In genomic region chr12:121176826-121177529, GRCh38 we compare ENCODE assay signal across 16 cellular contexts.
"Had no signal": no experiment of that assay in that cellular context is flagged by ENCODE, and none has a peak within 500 bp of the region (broad histone marks: within the 10 kb centered on the region; RNA-seq: fewer than 3 reads in every experiment).

No MANE protein-coding gene starts in this region.

- H3K9me3 Mint-ChIP-seq: activated B cell treated with CpG ODN at 0.5 μM for 24 hours; activated naive CD8-positive, alpha-beta T cell treated with anti-CD3 and anti-CD28 coated beads, Interleukin-2, amount 50 U/mL, for 24 hours; activated T-helper 17 cell treated with anti-CD3 and anti-CD28 coated beads, Interleukin-2, amount 50 U/mL, for 72 hours; central memory CD8-positive, alpha-beta T cell; natural killer cell treated with Interleukin-12 subunit alpha and Interleukin-12 subunit beta and Interleukin-15 and Interleukin-18, amount 100 ng/mL, for 72 hours; stimulated activated naive B cell treated with anti-CD40 and anti-IgM and Interleukin-4, amounts not matched to agents 10 μg/mL and 1 μg/mL and 100 μg/mL, for 72 hours had no signal

- H3K27me3 Mint-ChIP-seq: activated B cell treated with CpG ODN at 0.5 μM for 24 hours; activated CD4-positive, alpha-beta memory T cell treated with anti-CD3 and anti-CD28 coated beads, Interleukin-2, amount 10 ng/mL, durations not matched to agents 7 days and 5 days; activated CD8-positive, alpha-beta memory T cell treated with anti-CD3 and anti-CD28 coated beads, Interleukin-2, amount 10 ng/mL, durations not matched to agents 7 days and 5 days; activated naive CD8-positive, alpha-beta T cell treated with anti-CD3 and anti-CD28 coated beads, Interleukin-2, amount 50 U/mL, for 24 hours; activated T-helper 17 cell treated with anti-CD3 and anti-CD28 coated beads, Interleukin-2, amount 50 U/mL, for 72 hours; central memory CD8-positive, alpha-beta T cell; natural killer cell treated with Interleukin-12 subunit alpha and Interleukin-12 subunit beta and Interleukin-15 and Interleukin-18, amount 100 ng/mL, for 72 hours; stimulated activated naive B cell treated with anti-CD40 and anti-IgM and Interleukin-4, amounts not matched to agents 10 μg/mL and 1 μg/mL and 100 μg/mL, for 72 hours had no signal

- H3K27ac ChIP-seq: spleen, thyroid gland had no signal

- ATAC-seq: activated CD8-positive, alpha-beta memory T cell treated with anti-CD3 and anti-CD28 coated beads, Interleukin-2, amount 10 ng/mL, durations not matched to agents 7 days and 5 days; activated naive CD8-positive, alpha-beta T cell treated with anti-CD3 and anti-CD28 coated beads, Interleukin-2, amount 50 U/mL, for 24 hours; activated T-helper 17 cell treated with anti-CD3 and anti-CD28 coated beads, Interleukin-2, amount 50 U/mL, for 72 hours; natural killer cell treated with Interleukin-12 subunit alpha and Interleukin-12 subunit beta and Interleukin-15 and Interleukin-18, amount 100 ng/mL, for 72 hours; stimulated activated naive B cell treated with anti-CD40 and anti-IgM and Interleukin-4, amounts not matched to agents 10 μg/mL and 1 μg/mL and 100 μg/mL, for 72 hours had no signal

- H3K27me3 ChIP-seq: spleen, thyroid gland had no signal

- H3K4me3 ChIP-seq: spleen, thyroid gland had no signal

- H3K4me1 ChIP-seq: thyroid gland had no signal

- H3K9me3 ChIP-seq: thyroid gland had no signal

- H3K4me3 Mint-ChIP-seq: activated B cell treated with CpG ODN at 0.5 μM for 24 hours; activated CD4-positive, alpha-beta memory T cell treated with anti-CD3 and anti-CD28 coated beads, Interleukin-2, amount 10 ng/mL, durations not matched to agents 7 days and 5 days; activated CD8-positive, alpha-beta memory T cell treated with anti-CD3 and anti-CD28 coated beads, Interleukin-2, amount 10 ng/mL, durations not matched to agents 7 days and 5 days; activated naive CD8-positive, alpha-beta T cell treated with anti-CD3 and anti-CD28 coated beads, Interleukin-2, amount 50 U/mL, for 24 hours; activated T-helper 17 cell treated with anti-CD3 and anti-CD28 coated beads, Interleukin-2, amount 50 U/mL, for 72 hours; central memory CD8-positive, alpha-beta T cell; natural killer cell treated with Interleukin-12 subunit alpha and Interleukin-12 subunit beta and Interleukin-15 and Interleukin-18, amount 100 ng/mL, for 72 hours; stimulated activated naive B cell treated with anti-CD40 and anti-IgM and Interleukin-4, amounts not matched to agents 10 μg/mL and 1 μg/mL and 100 μg/mL, for 72 hours had no signal

- DNase-seq: activated B cell treated with CpG ODN at 0.5 μM for 24 hours; activated CD4-positive, alpha-beta memory T cell treated with anti-CD3 and anti-CD28 coated beads, Interleukin-2, amount 10 ng/mL, durations not matched to agents 7 days and 5 days; activated CD4-positive, alpha-beta T cell treated with anti-CD3 and anti-CD28 coated beads for 4 hours; activated CD8-positive, alpha-beta memory T cell treated with anti-CD3 and anti-CD28 coated beads, Interleukin-2, amount 10 ng/mL, durations not matched to agents 7 days and 5 days; activated naive CD4-positive, alpha-beta T cell treated with Interleukin-2 at 50 U/mL for 16 hours; activated naive CD8-positive, alpha-beta T cell treated with anti-CD3 and anti-CD28 coated beads, Interleukin-2, amount 50 U/mL, for 24 hours; foreskin fibroblast; occipital lobe; retina; spleen; stimulated activated CD4-positive, alpha-beta T cell treated with anti-CD3 and anti-CD28 coated beads, Interleukin-4, amount 100 ng/mL, for 4 hours; stimulated activated naive B cell treated with anti-CD40 and anti-IgM and Interleukin-4, amounts not matched to agents 10 μg/mL and 1 μg/mL and 100 μg/mL, for 72 hours; thyroid gland had no signal

- H3K27ac Mint-ChIP-seq: activated B cell treated with CpG ODN at 0.5 μM for 24 hours; activated CD4-positive, alpha-beta memory T cell treated with anti-CD3 and anti-CD28 coated beads, Interleukin-2, amount 10 ng/mL, durations not matched to agents 7 days and 5 days; activated CD8-positive, alpha-beta memory T cell treated with anti-CD3 and anti-CD28 coated beads, Interleukin-2, amount 10 ng/mL, durations not matched to agents 7 days and 5 days; activated naive CD8-positive, alpha-beta T cell treated with anti-CD3 and anti-CD28 coated beads, Interleukin-2, amount 50 U/mL, for 24 hours; activated T-helper 17 cell treated with anti-CD3 and anti-CD28 coated beads, Interleukin-2, amount 50 U/mL, for 72 hours; natural killer cell treated with Interleukin-12 subunit alpha and Interleukin-12 subunit beta and Interleukin-15 and Interleukin-18, amount 100 ng/mL, for 72 hours had no signal

- H3K36me3 ChIP-seq: thyroid gland had no signal

- H3K4me1 Mint-ChIP-seq: activated T-helper 17 cell treated with anti-CD3 and anti-CD28 coated beads, Interleukin-2, amount 50 U/mL, for 72 hours; central memory CD8-positive, alpha-beta T cell had no signal
